Comparison of ENCODE assay signal across 16 cellular contexts in genomic region chr1:203136409-203137042, GRCh38. TPM values are rescaled to one million over a fixed set of nuclear protein-coding genes. Genes with fewer than 3 reads are reported as not detected.
DNase-seq lines count a peak whose midpoint lies in the region; ATAC-seq, FAIRE-seq and TF ChIP-seq lines count a peak whose summit lies in the region.
"Had no signal": no experiment of that assay in that cellular context is flagged by ENCODE, and none has a peak within 500 bp of the region (broad histone marks: within the 10 kb centered on the region; RNA-seq: fewer than 3 reads in every experiment).

No MANE protein-coding gene starts in this region.

- no peaks in the 10 kb centered on the region for H3K79me2 ChIP-seq in HepG2 (ENCODE audit: insufficient read depth, low read length)

- H3K27ac ChIP-seq in HepG2 (ENCODE audit: extremely low read length, insufficient read depth, low read length) (no peak overlapping the region), right lobe of liver (no peak overlapping the region), Panc1 (ENCODE audit: low read length) (no peak overlapping the region)

- CTCF ChIA-PET in HepG2 (lab: Yijun Ruan, JAX; ENCODE audit: low intra/inter-chr PET ratio, low total read pairs) (no interaction called here), Panc1 (lab: Charles Lee) (interaction anchor here (0.6 kb wide), 1 partner anchor 541 kb away, joined by 6 read pairs; no protein-coding TSS in a partner anchor)

- intact Hi-C loops in HepG2 (cut with micrococcal nuclease; ENCODE audit: unreplicated experiment) = no loop called here
- intact Hi-C loops in right lobe of liver (cut with DNase I) = no loop called here
- intact Hi-C loops in Panc1 (cut with micrococcal nuclease; ENCODE audit: unreplicated experiment) = no loop called here

- no peaks in the 10 kb centered on the region for H4K20me1 ChIP-seq in HepG2 (ENCODE audit: insufficient read depth, low read length)

- no peak overlapping the region for H2AFZ ChIP-seq in HepG2 (ENCODE audit: low read length)

- peaks cover 0 to 1% of the 10 kb centered on the region in 2 experiments; a peak in 2 of 5 replicates for H3K27me3 ChIP-seq in HepG2 (ENCODE audit: control insufficient read depth in 1 of 2, insufficient read depth in 2 of 2, low read length in 2 of 2)
- H3K27me3 ChIP-seq in right lobe of liver = no peaks in the 10 kb centered on the region
- no peaks in the 10 kb centered on the region for H3K27me3 ChIP-seq in Panc1 (ENCODE audit: control insufficient read depth, insufficient read depth, low read length)

- BruUV-seq in HepG2 (replicated peaks; lab: Mats Ljungman, UMichigan) = no TSS peak
- no TSS peak for BruUV-seq in Panc1 (replicated peaks; lab: Mats Ljungman, UMichigan)

- DNase-seq in HepG2 (ENCODE audit: low spot score) = no peak
- no peak for DNase-seq in right lobe of liver
- no peak for DNase-seq in Panc1 (ENCODE audit: low read depth, low spot score)
- DNase-seq in endothelial cell (ENCODE audit: low spot score) = no peak
- DNase-seq in GM13976 (ENCODE audit: low spot score) = no peak
- DNase-seq in mucosa of gallbladder (ENCODE audit: low spot score) = no peak
- DNase-seq: activated CD4-positive, alpha-beta T cell treated with anti-CD3 and anti-CD28 coated beads, Interleukin-2, amount 50 U/mL, for 1 hour; activated gamma-delta T cell; midbrain; NCI-H2107 had no signal

- no peak overlapping the region for H3K9ac ChIP-seq in HepG2 (ENCODE audit: insufficient read depth, low read depth, low read length)

- in situ Hi-C loops in HepG2 (cut with HindIII; ENCODE audit: extremely low pct_ligation_motif_present, low pct_unique_long_range_greater_than_20kb) (no loop called here), Panc1 (cut with HindIII; ENCODE audit: low pct_unique_long_range_greater_than_20kb, low sequenced_read_pairs) (no loop called here), GM13976 (cut with MboI; ENCODE audit: low sequenced_read_pairs, unreplicated experiment) (no loop called here)

- peaks cover 8% of the 10 kb centered on the region for H3K4me1 Mint-ChIP-seq in endothelial cell (ENCODE audit: unreplicated experiment)

- H3K4me2 ChIP-seq in HepG2 (ENCODE audit: low read depth, low read length) = no peak overlapping the region

- no peaks in the 10 kb centered on the region for H3K36me3 Mint-ChIP-seq in endothelial cell (ENCODE audit: low read depth, unreplicated experiment)

- H3K4me3 ChIP-seq in HepG2 (replicated peaks in 1 of 3; ENCODE audit: insufficient read depth in 1 of 3, low read depth in 2 of 3, low read length in 3 of 3) = no peak overlapping the region
- H3K4me3 ChIP-seq in right lobe of liver = no peak overlapping the region
- H3K4me3 ChIP-seq in Panc1 (ENCODE audit: low read depth in 2 of 2, low read length in 2 of 2) = no peak overlapping the region

- H3K36me3 ChIP-seq in HepG2 (replicated peaks in 1 of 2; ENCODE audit: control insufficient read depth in 1 of 2, insufficient read depth in 2 of 2, low read length in 2 of 2) (no peaks in the 10 kb centered on the region), right lobe of liver (no peaks in the 10 kb centered on the region), Panc1 (ENCODE audit: control insufficient read depth, insufficient read depth, low read length) (no peaks in the 10 kb centered on the region)

- no peak for TF ChIP-seq RAD21 in HepG2 (CRISPR knock-in tag; IDR thresholded peaks at IDR 0.05)

- TF ChIP-seq EP300 in HepG2 (IDR thresholded peaks at IDR 0.05; ENCODE audit: low read depth in 2 of 2, low read length in 2 of 2) (no peak), HepG2 (CRISPR knock-in tag; IDR thresholded peaks at IDR 0.05; ENCODE audit: borderline replicate concordance) (no peak)

- TF ChIP-seq CTCF in HepG2 (CRISPR knock-in tag; IDR thresholded peaks at IDR 0.05) (no peak), right lobe of liver (IDR thresholded peaks at IDR 0.05) (no peak), Panc1 (IDR thresholded peaks at IDR 0.05) (no peak), endothelial cell (IDR thresholded peaks at IDR 0.05; ENCODE audit: unreplicated experiment) (peak; percentile 20), GM13976 (IDR thresholded peaks at IDR 0.05; ENCODE audit: borderline replicate concordance, control extremely low read depth, extremely low read depth, insufficient read depth, missing control alignments) (no peak)

- TF ChIP-seq POLR2A in HepG2 (IDR thresholded peaks at IDR 0.05; ENCODE audit: insufficient read depth in 1 of 2, low read depth in 2 of 2, low read length in 2 of 2) (no peak), right lobe of liver (IDR thresholded peaks at IDR 0.05) (no peak)

- no peak for FAIRE-seq in HepG2 (lab: Jason Lieb, UNC)
- FAIRE-seq: G401.6 had no signal

- H3K9me3 ChIP-seq in HepG2 (ENCODE audit: low read length) (no peaks in the 10 kb centered on the region), right lobe of liver (no peaks in the 10 kb centered on the region), Panc1 (ENCODE audit: control insufficient read depth, insufficient read depth, low read depth, low read length) (no peaks in the 10 kb centered on the region)

- H3K4me1 ChIP-seq in HepG2 (ENCODE audit: insufficient read depth, low read length) (no peaks in the 10 kb centered on the region), right lobe of liver (no peaks in the 10 kb centered on the region), Panc1 (ENCODE audit: control insufficient read depth, insufficient read depth, low read length) (no peaks in the 10 kb centered on the region; the same call in 1 of the 2 replicates)

- no peak overlapping the region for H3K27ac Mint-ChIP-seq in endothelial cell (ENCODE audit: unreplicated experiment)
- H3K27ac Mint-ChIP-seq: T-helper 1 cell treated with Interleukin-12 subunit alpha and Interleukin-12 subunit beta and Interleukin-4 antibody, amounts not matched to agents 30 μg/mL and 1 μg/mL, for 36 hours had no signal

- peak; percentile 75 for ATAC-seq in HepG2
- no peak for ATAC-seq in right lobe of liver
- peak; percentile 46; the same call in 1 of the 2 replicates for ATAC-seq in Panc1
- ATAC-seq in GM18873 (IDR thresholded peaks at IDR 0.05; ENCODE audit: low FRiP score, unreplicated experiment) = no peak
- no peak for ATAC-seq in HG03378 (IDR thresholded peaks at IDR 0.05; ENCODE audit: unreplicated experiment)

- no peaks in the 10 kb centered on the region for H3K9me3 Mint-ChIP-seq in endothelial cell (ENCODE audit: unreplicated experiment)
- H3K9me3 Mint-ChIP-seq: T-helper 1 cell treated with Interleukin-12 subunit alpha and Interleukin-12 subunit beta and Interleukin-4 antibody, amounts not matched to agents 30 μg/mL and 1 μg/mL, for 36 hours had no signal

- WGBS in HepG2 (ENCODE audit: low lambda C conversion rate) = 47% methylated on average over 1 of the region's 1 CpG
- WGBS in right lobe of liver (ENCODE audit: insufficient coverage, low coverage, low lambda C conversion rate, missing lambda C conversion rate) = 89% methylated on average over 1 of the region's 1 CpG

- no peak overlapping the region for H3K4me3 Mint-ChIP-seq in endothelial cell (ENCODE audit: unreplicated experiment)
- H3K4me3 Mint-ChIP-seq: T-helper 1 cell treated with Interleukin-12 subunit alpha and Interleukin-12 subunit beta and Interleukin-4 antibody, amounts not matched to agents 30 μg/mL and 1 μg/mL, for 36 hours had no signal

- POLR2A ChIA-PET in HepG2 (lab: Yijun Ruan, JAX) (no interaction called here), Panc1 (lab: Charles Lee) (no interaction called here)

- H3K27me3 Mint-ChIP-seq in endothelial cell (ENCODE audit: unreplicated experiment) = no peaks in the 10 kb centered on the region

RNA-seq across cellular contexts. Expression of gene ADORA1, which starts 9.0 kb away (rescaled TPM):
- total RNA-seq in HepG2 (2016; rRNA removed; fragmentation: Illumina TruSeq; extraction: Trizol) (0.08 and 0.11 TPM in 2 replicates), right lobe of liver (under 1 TPM in 5 of 6 experiments, not detected in 1; 0.31 to 0.78 (median 0.39) TPM), Panc1 (2021; ENCODE audit: unreplicated experiment) (8.5 TPM), endothelial cell (ENCODE audit: unreplicated experiment) (16.3 TPM), mucosa of gallbladder (7.3 TPM)
- not detected in 2 replicates for total RNA-seq in HepG2 (2016; cell fraction: cytosol; rRNA removed; fragmentation: Illumina TruSeq; extraction: Trizol; ENCODE audit: low read depth)
- 0.15 TPM in 1 of 2 replicates, not detected in the other for total RNA-seq in HepG2 (2016; cell fraction: insoluble cytoplasmic fraction; rRNA removed; fragmentation: Illumina TruSeq; extraction: Trizol)
- total RNA-seq in HepG2 (2016; cell fraction: membrane; rRNA removed; fragmentation: Illumina TruSeq; extraction: Trizol) = 0.10 TPM in 1 of 2 replicates, not detected in the other
- 0.22 TPM in 1 of 2 replicates, not detected in the other for total RNA-seq in HepG2 (2016; cell fraction: nucleus; rRNA removed; fragmentation: Illumina TruSeq; extraction: Trizol)
- not detected in 2 replicates for polyA plus RNA-seq in HepG2 (2011; rRNA removed)
- polyA plus RNA-seq in HepG2 (2011; cell fraction: cytosol; rRNA removed) = not detected in 2 replicates
- polyA plus RNA-seq in HepG2 (2011; cell fraction: nucleus; rRNA removed) = not detected in 2 replicates
- not detected in 2 replicates for polyA plus RNA-seq in HepG2 (2012)
- polyA plus RNA-seq in HepG2 (2016; cell fraction: cytosol; fragmentation: Illumina TruSeq; extraction: Trizol; ENCODE audit: low read depth) = not detected in 2 replicates
- polyA plus RNA-seq in HepG2 (2016; cell fraction: insoluble cytoplasmic fraction; fragmentation: Illumina TruSeq; extraction: Trizol; ENCODE audit: low read depth) = 0.11 TPM in 1 of 2 replicates, not detected in the other
- not detected in 2 replicates for polyA plus RNA-seq in HepG2 (2016; cell fraction: membrane; fragmentation: Illumina TruSeq; extraction: Trizol; ENCODE audit: low read depth)
- 0.17 TPM in 1 of 2 replicates, not detected in the other for polyA plus RNA-seq in HepG2 (2016; cell fraction: nucleus; fragmentation: Illumina TruSeq; extraction: Trizol; ENCODE audit: insufficient read depth, low read depth)
- polyA minus RNA-seq in HepG2 (2011; rRNA and poly(A)+ RNA removed; ENCODE audit: low replicate concordance) = 0.72 TPM in 1 of 2 replicates, not detected in the other
- not detected in 2 replicates for polyA minus RNA-seq in HepG2 (2011; cell fraction: cytosol; rRNA and poly(A)+ RNA removed)
- not detected in 2 replicates for polyA minus RNA-seq in HepG2 (2011; cell fraction: nucleus; rRNA and poly(A)+ RNA removed)
- 7.1 TPM for polyA plus RNA-seq in Panc1 (2012; ENCODE audit: insufficient read length)

RNA-seq across cellular contexts. Expression of gene MYBPH, which starts 39.1 kb away (rescaled TPM):
- total RNA-seq in HepG2 (2016; rRNA removed; fragmentation: Illumina TruSeq; extraction: Trizol) (not detected in 2 replicates), right lobe of liver (under 1 TPM in 1 of 6 experiments, not detected in 5; 0.12 TPM), Panc1 (2021; ENCODE audit: unreplicated experiment) (not detected), endothelial cell (ENCODE audit: unreplicated experiment) (not detected), mucosa of gallbladder (not detected)
- total RNA-seq in HepG2 (2016; cell fraction: cytosol; rRNA removed; fragmentation: Illumina TruSeq; extraction: Trizol; ENCODE audit: low read depth) = not detected in 2 replicates
- total RNA-seq in HepG2 (2016; cell fraction: insoluble cytoplasmic fraction; rRNA removed; fragmentation: Illumina TruSeq; extraction: Trizol) = not detected in 2 replicates
- total RNA-seq in HepG2 (2016; cell fraction: membrane; rRNA removed; fragmentation: Illumina TruSeq; extraction: Trizol) = not detected in 2 replicates
- total RNA-seq in HepG2 (2016; cell fraction: nucleus; rRNA removed; fragmentation: Illumina TruSeq; extraction: Trizol) = not detected in 2 replicates
- polyA plus RNA-seq in HepG2 (2011; rRNA removed) = 0.04 TPM in 1 of 2 replicates, not detected in the other
- not detected in 2 replicates for polyA plus RNA-seq in HepG2 (2011; cell fraction: cytosol; rRNA removed)
- polyA plus RNA-seq in HepG2 (2011; cell fraction: nucleus; rRNA removed) = not detected in 2 replicates
- polyA plus RNA-seq in HepG2 (2012) = not detected in 2 replicates
- not detected in 2 replicates for polyA plus RNA-seq in HepG2 (2016; cell fraction: cytosol; fragmentation: Illumina TruSeq; extraction: Trizol; ENCODE audit: low read depth)
- polyA plus RNA-seq in HepG2 (2016; cell fraction: insoluble cytoplasmic fraction; fragmentation: Illumina TruSeq; extraction: Trizol; ENCODE audit: low read depth) = not detected in 2 replicates
- not detected in 2 replicates for polyA plus RNA-seq in HepG2 (2016; cell fraction: membrane; fragmentation: Illumina TruSeq; extraction: Trizol; ENCODE audit: low read depth)
- polyA plus RNA-seq in HepG2 (2016; cell fraction: nucleus; fragmentation: Illumina TruSeq; extraction: Trizol; ENCODE audit: insufficient read depth, low read depth) = not detected in 2 replicates
- polyA minus RNA-seq in HepG2 (2011; rRNA and poly(A)+ RNA removed; ENCODE audit: low replicate concordance) = not detected in 2 replicates
- polyA minus RNA-seq in HepG2 (2011; cell fraction: cytosol; rRNA and poly(A)+ RNA removed) = not detected in 2 replicates
- polyA minus RNA-seq in HepG2 (2011; cell fraction: nucleus; rRNA and poly(A)+ RNA removed) = not detected in 2 replicates
- polyA plus RNA-seq in Panc1 (2012; ENCODE audit: insufficient read length) = not detected
- total RNA-seq: cardiac septum had no signal

RNA-seq across cellular contexts. Expression of gene CHI3L1, which starts 50.0 kb away (rescaled TPM):
- total RNA-seq in HepG2 (2016; rRNA removed; fragmentation: Illumina TruSeq; extraction: Trizol) (0.13 TPM in 1 of 2 replicates, not detected in the other), right lobe of liver (100 to 1,000 TPM in 3 of 6 experiments, 10 to 100 TPM in 2, 1 to 10 TPM in 1; 2.8 to 397 (median 219) TPM), Panc1 (2021; ENCODE audit: unreplicated experiment) (0.10 TPM), endothelial cell (ENCODE audit: unreplicated experiment) (0.21 TPM), mucosa of gallbladder (0.40 TPM)
- total RNA-seq in HepG2 (2016; cell fraction: cytosol; rRNA removed; fragmentation: Illumina TruSeq; extraction: Trizol; ENCODE audit: low read depth) = not detected in 2 replicates
- total RNA-seq in HepG2 (2016; cell fraction: insoluble cytoplasmic fraction; rRNA removed; fragmentation: Illumina TruSeq; extraction: Trizol) = 0.17 TPM in 1 of 2 replicates, not detected in the other
- not detected in 2 replicates for total RNA-seq in HepG2 (2016; cell fraction: membrane; rRNA removed; fragmentation: Illumina TruSeq; extraction: Trizol)
- total RNA-seq in HepG2 (2016; cell fraction: nucleus; rRNA removed; fragmentation: Illumina TruSeq; extraction: Trizol) = not detected in 2 replicates
- 0.09 and 0.17 TPM in 2 replicates for polyA plus RNA-seq in HepG2 (2011; rRNA removed)
- 0.13 TPM in 2 replicates for polyA plus RNA-seq in HepG2 (2011; cell fraction: cytosol; rRNA removed)
- 0.12 and 0.35 TPM in 2 replicates for polyA plus RNA-seq in HepG2 (2011; cell fraction: nucleus; rRNA removed)
- polyA plus RNA-seq in HepG2 (2012) = not detected in 2 replicates
- polyA plus RNA-seq in HepG2 (2016; cell fraction: cytosol; fragmentation: Illumina TruSeq; extraction: Trizol; ENCODE audit: low read depth) = not detected in 2 replicates
- not detected in 2 replicates for polyA plus RNA-seq in HepG2 (2016; cell fraction: insoluble cytoplasmic fraction; fragmentation: Illumina TruSeq; extraction: Trizol; ENCODE audit: low read depth)
- not detected in 2 replicates for polyA plus RNA-seq in HepG2 (2016; cell fraction: membrane; fragmentation: Illumina TruSeq; extraction: Trizol; ENCODE audit: low read depth)
- polyA plus RNA-seq in HepG2 (2016; cell fraction: nucleus; fragmentation: Illumina TruSeq; extraction: Trizol; ENCODE audit: insufficient read depth, low read depth) = 0.41 TPM in 1 of 2 replicates, not detected in the other
- not detected in 2 replicates for polyA minus RNA-seq in HepG2 (2011; rRNA and poly(A)+ RNA removed; ENCODE audit: low replicate concordance)
- polyA minus RNA-seq in HepG2 (2011; cell fraction: cytosol; rRNA and poly(A)+ RNA removed) = not detected in 2 replicates
- not detected in 2 replicates for polyA minus RNA-seq in HepG2 (2011; cell fraction: nucleus; rRNA and poly(A)+ RNA removed)
- 0.97 TPM for polyA plus RNA-seq in Panc1 (2012; ENCODE audit: insufficient read length)

RNA-seq across cellular contexts. Expression of gene MYOG, which starts 50.7 kb away (rescaled TPM):
- total RNA-seq in HepG2 (2016; rRNA removed; fragmentation: Illumina TruSeq; extraction: Trizol) = not detected in 2 replicates
- not detected in 2 replicates for total RNA-seq in HepG2 (2016; cell fraction: cytosol; rRNA removed; fragmentation: Illumina TruSeq; extraction: Trizol; ENCODE audit: low read depth)
- not detected in 2 replicates for total RNA-seq in HepG2 (2016; cell fraction: insoluble cytoplasmic fraction; rRNA removed; fragmentation: Illumina TruSeq; extraction: Trizol)
- not detected in 2 replicates for total RNA-seq in HepG2 (2016; cell fraction: membrane; rRNA removed; fragmentation: Illumina TruSeq; extraction: Trizol)
- total RNA-seq in HepG2 (2016; cell fraction: nucleus; rRNA removed; fragmentation: Illumina TruSeq; extraction: Trizol) = not detected in 2 replicates
- polyA plus RNA-seq in HepG2 (2011; rRNA removed) = not detected in 2 replicates
- polyA plus RNA-seq in HepG2 (2011; cell fraction: cytosol; rRNA removed) = not detected in 2 replicates
- polyA plus RNA-seq in HepG2 (2011; cell fraction: nucleus; rRNA removed) = not detected in 2 replicates
- not detected in 2 replicates for polyA plus RNA-seq in HepG2 (2012)
- polyA plus RNA-seq in HepG2 (2016; cell fraction: cytosol; fragmentation: Illumina TruSeq; extraction: Trizol; ENCODE audit: low read depth) = not detected in 2 replicates
- not detected in 2 replicates for polyA plus RNA-seq in HepG2 (2016; cell fraction: insoluble cytoplasmic fraction; fragmentation: Illumina TruSeq; extraction: Trizol; ENCODE audit: low read depth)
- not detected in 2 replicates for polyA plus RNA-seq in HepG2 (2016; cell fraction: membrane; fragmentation: Illumina TruSeq; extraction: Trizol; ENCODE audit: low read depth)
- polyA plus RNA-seq in HepG2 (2016; cell fraction: nucleus; fragmentation: Illumina TruSeq; extraction: Trizol; ENCODE audit: insufficient read depth, low read depth) = not detected in 2 replicates
- polyA minus RNA-seq in HepG2 (2011; rRNA and poly(A)+ RNA removed; ENCODE audit: low replicate concordance) = not detected in 2 replicates
- polyA minus RNA-seq in HepG2 (2011; cell fraction: cytosol; rRNA and poly(A)+ RNA removed) = not detected in 2 replicates
- not detected in 2 replicates for polyA minus RNA-seq in HepG2 (2011; cell fraction: nucleus; rRNA and poly(A)+ RNA removed)
- total RNA-seq in right lobe of liver = not detected
- not detected for total RNA-seq in Panc1 (2021; ENCODE audit: unreplicated experiment)
- not detected for polyA plus RNA-seq in Panc1 (2012; ENCODE audit: insufficient read length)
- 15.7 TPM for total RNA-seq in endothelial cell (ENCODE audit: unreplicated experiment)
- not detected for total RNA-seq in mucosa of gallbladder
- total RNA-seq: fibroblast of lung had no signal
- polyA plus RNA-seq: fibroblast of lung had no signal

Comparison
In these comparisons a context has a peak if more than half of its experiments do, and no peak if none do; other contexts are left out.
1. ATAC-seq: peak in HepG2 (single experiment) and Panc1 (single experiment); none in right lobe of liver (0 of 4), GM18873 (single experiment) and HG03378 (single experiment).